In the genomic region with DNA sequence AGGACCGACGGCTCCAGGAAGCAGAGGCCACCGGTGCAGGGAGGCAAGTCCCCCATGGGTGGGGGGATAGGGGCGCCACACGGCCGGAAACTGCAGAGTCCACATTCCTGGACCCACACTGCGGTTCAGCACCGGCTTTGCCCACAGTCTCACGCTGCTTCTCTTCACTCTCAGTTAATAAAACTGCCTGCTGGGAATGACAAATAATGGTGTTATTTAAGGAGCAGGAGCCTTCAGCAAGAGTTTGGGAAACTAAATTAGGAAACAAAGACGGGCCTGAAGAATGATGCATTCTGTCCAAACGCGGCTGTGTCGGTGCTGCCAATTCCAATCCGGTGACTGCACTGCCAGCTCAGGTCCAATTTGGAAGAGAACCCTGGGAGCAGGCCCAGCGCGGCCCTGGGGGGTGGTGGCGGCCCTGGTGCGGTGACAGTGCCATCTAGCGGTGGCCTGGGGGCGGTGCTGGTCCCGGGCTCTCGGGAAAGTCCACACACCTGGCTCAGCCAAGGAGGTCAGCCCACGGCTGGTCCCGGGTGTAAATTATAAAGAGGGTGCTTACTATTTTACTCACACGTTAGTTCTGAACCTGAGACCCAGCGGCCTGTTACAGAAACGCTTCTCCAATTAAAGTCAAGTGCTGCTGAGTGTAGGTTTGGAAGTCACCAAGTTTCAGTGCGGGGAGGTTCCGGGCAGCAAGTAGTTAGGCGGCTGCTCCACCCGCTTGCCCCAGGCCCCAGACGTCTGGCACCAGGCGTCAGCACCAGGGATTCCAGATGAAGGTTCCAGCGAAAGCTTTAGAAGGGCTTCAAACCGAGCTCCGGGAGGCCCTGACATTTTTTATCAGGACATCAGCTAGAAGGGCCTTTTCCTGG, we compare ENCODE assay signal across 8 cellular contexts.
DNase-seq lines count a peak whose midpoint lies in the region; ATAC-seq, FAIRE-seq and TF ChIP-seq lines count a peak whose summit lies in the region.

No MANE protein-coding gene starts in this region.

- H3K4me3 ChIP-seq in pancreas, result no peak overlapping the region
- peak overlapping the region; percentile 41 for H3K4me3 ChIP-seq in thoracic aorta

- H3K9me3 ChIP-seq in pancreas, result no peaks in the 10 kb centered on the region
- H3K9me3 ChIP-seq in thoracic aorta, result no peaks in the 10 kb centered on the region

- ATAC-seq in GM19023 (IDR thresholded peaks at IDR 0.05; ENCODE audit: unreplicated experiment), result peak; percentile 96
- peak; percentile 87 for ATAC-seq in HG03196 (IDR thresholded peaks at IDR 0.05; ENCODE audit: unreplicated experiment)
- ATAC-seq in pancreas, result peak; percentile 91 to 98 (median 94)
- peak; percentile 86 for ATAC-seq in thoracic aorta (ENCODE audit: insufficient number of reproducible peaks, low FRiP score, low read depth)

- 23 to 24% methylated on average over 36 of the region's 36 CpGs for WGBS in pancreas, 2 donors

- peaks cover 4% of the 10 kb centered on the region for H3K9me3 Mint-ChIP-seq in glutamatergic neuron (ENCODE audit: unreplicated experiment)

- H3K27me3 Mint-ChIP-seq in glutamatergic neuron (ENCODE audit: unreplicated experiment), result peaks cover 7% of the 10 kb centered on the region

- peak; percentile 99 for TF ChIP-seq CTCF in AG09319 (IDR thresholded peaks at IDR 0.05; ENCODE audit: low read depth, low read length)
- TF ChIP-seq CTCF in glutamatergic neuron (IDR thresholded peaks at IDR 0.05; ENCODE audit: partially characterized antibody, unreplicated experiment), result peak; percentile 98
- TF ChIP-seq CTCF in pancreas (IDR thresholded peaks at IDR 0.05), result peak; percentile 94 to 98 (median 96)
- TF ChIP-seq CTCF in thoracic aorta (IDR thresholded peaks at IDR 0.05), result peak; percentile 99

- H3K36me3 ChIP-seq in pancreas (no peaks in the 10 kb centered on the region), thoracic aorta (no peaks in the 10 kb centered on the region)

- intact Hi-C loops in pancreas (cut with DNase I), result no loop called here

- no peak overlapping the region for H3K4me3 Mint-ChIP-seq in glutamatergic neuron (ENCODE audit: unreplicated experiment)

- no peaks in the 10 kb centered on the region for H3K36me3 Mint-ChIP-seq in glutamatergic neuron (ENCODE audit: unreplicated experiment)

- DNase-seq in AG09319 (ENCODE audit: extremely low read depth, low read depth) (peak; percentile 80), RPMI8226 (peak; percentile 50), glutamatergic neuron (peak; percentile 80), pancreas (peak; percentile 60 to 92 (median 84)), thoracic aorta (ENCODE audit: low spot score) (peak; percentile 79)
- peak; percentile 55 for DNase-seq in activated naive CD4-positive, alpha-beta T cell treated with anti-CD3 and anti-CD28 coated beads, Interleukin-2, amount 50 U/mL, for 16 hours

- H3K4me1 Mint-ChIP-seq in glutamatergic neuron (ENCODE audit: low read depth, unreplicated experiment), result peaks cover 21% of the 10 kb centered on the region

- FAIRE-seq in pancreas (lab: Jason Lieb, UNC), result peak; percentile 34

- H3K27ac ChIP-seq in pancreas, result peak overlapping the region; percentile 3 to 61 (median 51)
- H3K27ac ChIP-seq in thoracic aorta, result peak overlapping the region; percentile 95 to 96

- H3K27ac Mint-ChIP-seq in glutamatergic neuron (ENCODE audit: unreplicated experiment), result no peak overlapping the region

- H3K4me1 ChIP-seq in pancreas, result no peaks in the 10 kb centered on the region
- H3K4me1 ChIP-seq in thoracic aorta (ENCODE audit: control insufficient read depth in 1 of 2, low read depth in 2 of 2), result peaks cover 14 to 35% of the 10 kb centered on the region in 2 donors

- H3K27me3 ChIP-seq in pancreas (no peaks in the 10 kb centered on the region), thoracic aorta (replicated peaks; ENCODE audit: insufficient read depth) (no peaks in the 10 kb centered on the region)
